ENCODE assay signal across 13 cellular contexts in the genomic region with DNA sequence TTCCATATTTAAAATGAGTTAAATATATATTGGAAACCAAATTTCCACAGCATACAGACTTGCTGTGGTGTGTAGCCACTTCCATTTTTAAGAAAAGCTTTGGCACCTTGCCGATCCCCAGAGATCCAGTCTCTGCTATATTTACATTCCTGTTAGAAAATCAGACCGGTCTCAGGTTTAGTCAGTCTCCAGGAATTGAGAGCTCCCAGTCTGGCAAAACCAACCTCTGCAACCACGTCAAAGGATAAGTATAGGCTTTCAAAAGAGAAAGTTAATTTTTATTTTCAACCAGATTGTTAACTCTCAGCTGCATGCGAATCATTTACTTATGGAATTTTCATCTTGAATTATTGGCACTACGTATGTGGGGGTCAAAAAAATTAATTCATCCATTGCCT. TPM values are rescaled to one million over a fixed set of nuclear protein-coding genes. Genes with fewer than 3 reads are reported as not detected.
DNase-seq lines count a peak whose midpoint lies in the region; ATAC-seq lines count a peak whose summit lies in the region.
"Had no signal": no experiment of that assay in that cellular context is flagged by ENCODE, and none has a peak within 500 bp of the region (broad histone marks: within the 10 kb centered on the region; RNA-seq: fewer than 3 reads in every experiment).

No MANE protein-coding gene starts in this region.

- no peak overlapping the region for H3K9ac ChIP-seq in muscle layer of colon (ENCODE audit: low read length)

- peak overlapping the region; percentile 27 for H3K27ac ChIP-seq in muscle layer of colon (ENCODE audit: low read depth, low read length)
- H3K27ac ChIP-seq: cardiac muscle cell had no signal

- no peaks in the 10 kb centered on the region for H3K36me3 ChIP-seq in muscle layer of colon (ENCODE audit: insufficient read depth, low read length)
- H3K36me3 ChIP-seq: cardiac muscle cell had no signal

- H3K4me3 ChIP-seq in muscle layer of colon (ENCODE audit: low read depth in 1 of 2, low read length in 2 of 2) = peak overlapping the region in 1 of 2 donors; percentile 22
- H3K4me3 ChIP-seq: cardiac muscle cell had no signal

- DNase-seq in ACHN (peak; percentile 99), HT1080 (ENCODE audit: low read depth) (peak; percentile 23), dedifferentiated amniotic fluid mesenchymal stem cell (ENCODE audit: extremely low spot score) (peak; percentile 91), ureter (ENCODE audit: low spot score) (no peak), NCI-H526 (lab: John Stamatoyannopoulos, UW) (no peak)
- DNase-seq in activated naive CD4-positive, alpha-beta T cell treated with Interleukin-2 at 50 U/mL for 16 hours = no peak
- DNase-seq: activated T-cell treated with anti-CD3 and anti-CD28 coated beads, Interleukin-2, amount 50 U/mL, for 48 hours; AML-193; NCI-H1436 had no signal

- peaks cover 6% of the 10 kb centered on the region for H3K4me1 ChIP-seq in muscle layer of colon (ENCODE audit: insufficient read depth, low read length)

- in situ Hi-C loops in ACHN (cut with HindIII; ENCODE audit: low pct_ligation_motif_present, low pct_unique_long_range_greater_than_20kb, low sequenced_read_pairs) = no loop called here

- ATAC-seq in GM18907 (IDR thresholded peaks at IDR 0.05; ENCODE audit: unreplicated experiment) = no peak
- ATAC-seq: activated CD4-positive, CD25-positive, alpha-beta regulatory T cell treated with anti-CD3 and anti-CD28 coated beads, Interleukin-2, amount 50 U/mL, for 24 hours had no signal

- H3K27me3 ChIP-seq in muscle layer of colon (ENCODE audit: control insufficient read depth in 1 of 2, insufficient read depth in 2 of 2, low read length in 2 of 2) = no peaks in the 10 kb centered on the region
- H3K27me3 ChIP-seq: cardiac muscle cell had no signal

- H3K9me3 ChIP-seq in muscle layer of colon (ENCODE audit: low read length) = no peaks in the 10 kb centered on the region

RNA-seq across cellular contexts. Expression of gene PUS7, which starts 28.1 kb away (rescaled TPM):
- total RNA-seq in HT1080 (2014; rRNA removed; shearing (Covaris generic)) = 25.8 and 29.7 TPM in 2 replicates
- 22.2 and 24.3 TPM in 2 replicates for polyA plus RNA-seq in HT1080 (2015; cell fraction: cytosol; rRNA removed)
- polyA plus RNA-seq in HT1080 (2015; cell fraction: nucleus; rRNA removed) = 30.1 and 68.7 TPM in 2 replicates
- total RNA-seq in ureter = 22.0 TPM

RNA-seq across cellular contexts. Expression of gene RINT1, which starts 38.1 kb away (rescaled TPM):
- 14.1 and 15.9 TPM in 2 replicates for total RNA-seq in HT1080 (2014; rRNA removed; shearing (Covaris generic))
- 26.5 and 34.9 TPM in 2 replicates for polyA plus RNA-seq in HT1080 (2015; cell fraction: cytosol; rRNA removed)
- 87.0 and 91.4 TPM in 2 replicates for polyA plus RNA-seq in HT1080 (2015; cell fraction: nucleus; rRNA removed)
- total RNA-seq in ureter = 17.2 TPM

Comparison
In these comparisons a context has a peak if more than half of its experiments do, and no peak if none do; other contexts are left out.
1. DNase-seq: peak in ACHN (single experiment), HT1080 (single experiment) and dedifferentiated amniotic fluid mesenchymal stem cell (single experiment); none in ureter (single experiment), NCI-H526 (0 of 2) and activated naive CD4-positive, alpha-beta T cell treated with Interleukin-2 at 50 U/mL for 16 hours (single experiment).